Comparison of ENCODE assay signal across 1 cellular context in genomic region chr7:76166404-76167255, GRCh38.
TF ChIP-seq lines count a peak whose summit lies in the region.

No MANE protein-coding gene starts in this region.

TF ChIP-seq in SK-N-SH, 30 proteins besides CTCF, POLR2A, EP300 and RAD21 (continued from another document):
- no peak for TF ChIP-seq REST (IDR thresholded peaks at IDR 0.05; ENCODE audit: low read depth, low read length)
- peak; percentile 17; the same call in 1 of the 2 replicates for TF ChIP-seq SMC3 (IDR thresholded peaks at IDR 0.05; ENCODE audit: low read depth, low read length)
- TF ChIP-seq FOXM1 (IDR thresholded peaks at IDR 0.05; ENCODE audit: low read depth): no peak
- no peak for TF ChIP-seq IRF3 (IDR thresholded peaks at IDR 0.05; ENCODE audit: low read depth, low read length)
- peak; percentile 88 for TF ChIP-seq MXI1 (IDR thresholded peaks at IDR 0.05; ENCODE audit: low read depth, low read length)
- no peak for TF ChIP-seq YY1 (IDR thresholded peaks at IDR 0.05; ENCODE audit: low read depth)
- peak; percentile 68 for TF ChIP-seq NRF1 (IDR thresholded peaks at IDR 0.05; ENCODE audit: low read depth, low read length)
- TF ChIP-seq EZH2phosphoT487 (IDR thresholded peaks at IDR 0.05; ENCODE audit: borderline replicate concordance, low read depth): no peak
- 0 out of 2 replicates have a peak, but pooled peaks have one; percentile 25 for TF ChIP-seq MAX (IDR thresholded peaks at IDR 0.05; ENCODE audit: low read depth)
- peak; percentile 61 for TF ChIP-seq CHD2 (IDR thresholded peaks at IDR 0.05; ENCODE audit: low read length, partially characterized antibody)
- TF ChIP-seq GABPA (IDR thresholded peaks at IDR 0.05; ENCODE audit: low read depth): peak; percentile 74
- TF ChIP-seq ELF1 (IDR thresholded peaks at IDR 0.05): peak; percentile 20; the same call in 1 of the 2 replicates
- TF ChIP-seq FOSL2 (IDR thresholded peaks at IDR 0.05; ENCODE audit: borderline replicate concordance, low read depth): no peak
- TF ChIP-seq TCF12 (IDR thresholded peaks at IDR 0.05): no peak
- TF ChIP-seq RXRA (IDR thresholded peaks at IDR 0.05; ENCODE audit: borderline replicate concordance, low read depth): no peak
